27 cellular contexts compared by ENCODE assay signal in the genomic region with DNA sequence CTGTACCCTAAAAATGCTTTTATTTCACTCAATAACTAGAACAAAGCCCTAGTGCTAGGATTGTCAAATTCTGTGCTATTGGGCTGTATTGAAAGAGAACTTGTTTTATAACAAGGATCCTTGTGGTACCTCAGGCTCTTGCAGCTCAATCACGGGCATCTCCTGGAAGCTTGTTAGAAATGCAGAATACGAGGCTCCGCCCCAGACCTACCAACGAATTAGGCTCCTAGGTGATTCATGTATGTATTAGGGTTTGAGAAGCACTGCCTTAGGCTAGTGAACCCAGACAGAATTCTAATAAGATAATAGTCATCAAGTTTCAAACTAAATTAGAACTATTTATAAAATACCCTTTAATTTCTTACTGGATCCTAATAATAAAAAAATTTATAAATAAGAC. TPM values are rescaled to one million over a fixed set of nuclear protein-coding genes. Genes with fewer than 3 reads are reported as not detected.
DNase-seq lines count a peak whose midpoint lies in the region; ATAC-seq, FAIRE-seq and TF ChIP-seq lines count a peak whose summit lies in the region.
"Had no signal": no experiment of that assay in that cellular context is flagged by ENCODE, and none has a peak within 500 bp of the region (broad histone marks: within the 10 kb centered on the region; RNA-seq: fewer than 3 reads in every experiment).

No MANE protein-coding gene starts in this region.

- ATAC-seq in HG02938 (IDR thresholded peaks at IDR 0.05; ENCODE audit: unreplicated experiment) (no peak), GM21723 (IDR thresholded peaks at IDR 0.05; ENCODE audit: unreplicated experiment) (no peak)
- ATAC-seq: HepG2, K562, Right ventricle myocardium inferior had no signal

- WGBS in adrenal gland, 4 donors: 80 to 89% (median 83%) methylated on average over 4 of the region's 4 CpGs

- no peaks in the 10 kb centered on the region for H3K27me3 ChIP-seq in bronchial epithelial cell (ENCODE audit: control insufficient read depth, insufficient read depth, low read length)
- H3K27me3 ChIP-seq in adrenal gland: no peaks in the 10 kb centered on the region
- H3K27me3 ChIP-seq: BLaER1, Peyer's patch, SJSA1 had no signal

- peaks cover 12 to 15% of the 10 kb centered on the region in 2 donors for H3K4me1 ChIP-seq in adrenal gland (replicated peaks in 1 of 2)
- H3K4me1 ChIP-seq: BLaER1, Peyer's patch had no signal

- no peak for FAIRE-seq in bronchial epithelial cell (lab: Jason Lieb, UNC)
- FAIRE-seq: HepG2, K562 had no signal

- no peak for TF ChIP-seq POLR2A in adrenal gland (IDR thresholded peaks at IDR 0.05)

- TF ChIP-seq CTCF in bronchial epithelial cell (IDR thresholded peaks at IDR 0.05; ENCODE audit: insufficient read depth, low read length, severe bottlenecking) (no peak), adrenal gland (IDR thresholded peaks at IDR 0.05) (no peak)

- H3K27ac ChIP-seq in adrenal gland: no peak overlapping the region
- H3K27ac ChIP-seq: 22Rv1, BLaER1, HL-60, Peyer's patch, SJSA1 had no signal

- DNase-seq in NCI-H82 (lab: John Stamatoyannopoulos, UW) (peak; percentile 15), NCI-H82 treated with DMSO at 0.1 percent for 48 hours (lab: John Stamatoyannopoulos, UW; ENCODE audit: unreplicated experiment) (no peak), bronchial epithelial cell (ENCODE audit: low read depth) (peak; percentile 23), iPS-NIHi11 (ENCODE audit: low spot score) (peak; percentile 11), NK-92 (lab: John Stamatoyannopoulos, UW; ENCODE audit: unreplicated experiment) (no peak), adrenal gland (no peak)
- DNase-seq: ACHN; CD4-positive, alpha-beta T cell; COR-L47; DMS79; NCI-H1092; NCI-H1436 treated with DMSO at 0.1 percent for 48 hours; NCI-H1930; NCI-H2171 treated with DMSO at 0.1 percent for 48 hours; NCI-H526 treated with DMSO at 0.1 percent for 48 hours; NK-92 treated with Interleukin-12 subunit alpha and Interleukin-12 subunit beta, amount 100 ng/mL, for 24 hours; Peyer's patch had no signal

- H3K9me3 ChIP-seq in adrenal gland (replicated peaks in 1 of 3): no peaks in the 10 kb centered on the region
- H3K9me3 ChIP-seq: BLaER1, HAP-1, Peyer's patch, SJSA1 had no signal

- H3K4me3 ChIP-seq in bronchial epithelial cell (ENCODE audit: low read depth, low read length) (no peak overlapping the region), adrenal gland (no peak overlapping the region)
- H3K4me3 ChIP-seq: BLaER1, HAP-1, K562, Peyer's patch, SJSA1 had no signal

- intact Hi-C loops in adrenal gland (cut with DNase I): no loop called here

- H3K36me3 ChIP-seq in bronchial epithelial cell (ENCODE audit: control insufficient read depth, insufficient read depth, low read length): peaks cover 6% of the 10 kb centered on the region
- peaks cover 0 to 12% of the 10 kb centered on the region in 2 donors for H3K36me3 ChIP-seq in adrenal gland (replicated peaks in 1 of 2)

RNA-seq across cellular contexts. Expression of gene ZZZ3, which starts 45.6 kb away (rescaled TPM):
- total RNA-seq in bronchial epithelial cell (64.3 and 69.2 TPM in 2 replicates), adrenal gland (10 to 100 TPM; 32.3 to 71.4 (median 52.8) TPM)
- 10 to 100 TPM; 14.1 to 38.3 (median 22.5) TPM for polyA plus RNA-seq in adrenal gland

Comparison
In these comparisons a context has a peak if more than half of its experiments do, and no peak if none do; other contexts are left out.
1. DNase-seq: peak in NCI-H82 (single experiment), bronchial epithelial cell (single experiment) and iPS-NIHi11 (single experiment); none in NCI-H82 treated with DMSO at 0.1 percent for 48 hours (single experiment), NK-92 (single experiment) and adrenal gland (0 of 7).